ENCODE assay signal across 25 cellular contexts in genomic region chr2:105895995-105896764, GRCh38.
DNase-seq lines count a peak whose midpoint lies in the region; ATAC-seq, FAIRE-seq and TF ChIP-seq lines count a peak whose summit lies in the region.
"Had no signal": no experiment of that assay in that cellular context is flagged by ENCODE, and none has a peak within 500 bp of the region (broad histone marks: within the 10 kb centered on the region; RNA-seq: fewer than 3 reads in every experiment).

No MANE protein-coding gene starts in this region.

- peaks cover 0 to 1% (median under 1%) of the 10 kb centered on the region in 3 donors for H3K4me1 Mint-ChIP-seq in IgD-negative memory B cell
- peaks cover 19% of the 10 kb centered on the region for H3K4me1 Mint-ChIP-seq in activated T-helper 17 cell treated with anti-CD3 and anti-CD28 coated beads, Interleukin-2, amount 50 U/mL, for 72 hours
- H3K4me1 Mint-ChIP-seq in naive thymus-derived CD8-positive, alpha-beta T cell: peaks cover 25 to 64% (median 55%) of the 10 kb centered on the region in 4 donors

- H3K9me3 ChIP-seq in heart right ventricle: peaks cover 0 to 31% (median 8%) of the 10 kb centered on the region in 11 donors
- H3K9me3 ChIP-seq: MG63, uterus had no signal

- H3K4me3 ChIP-seq in heart right ventricle: no peak overlapping the region
- H3K4me3 ChIP-seq: cardiac muscle cell, MG63, mucosa of descending colon, smooth muscle cell, uterus had no signal

- H3K4me1 ChIP-seq in heart right ventricle: peaks cover 0 to 19% (median 7%) of the 10 kb centered on the region in 9 donors
- H3K4me1 ChIP-seq: uterus had no signal

- peak overlapping the region in 2 of 3 donors; percentile 43 to 80 for H3K27ac Mint-ChIP-seq in IgD-negative memory B cell
- no peak overlapping the region for H3K27ac Mint-ChIP-seq in activated T-helper 17 cell treated with anti-CD3 and anti-CD28 coated beads, Interleukin-2, amount 50 U/mL, for 72 hours
- peak overlapping the region; percentile 80 to 94 (median 91) for H3K27ac Mint-ChIP-seq in naive thymus-derived CD8-positive, alpha-beta T cell

- ATAC-seq in activated T-helper 17 cell treated with anti-CD3 and anti-CD28 coated beads, Interleukin-2, amount 50 U/mL, for 72 hours (replicated peaks): peak; percentile 57
- ATAC-seq in naive thymus-derived CD8-positive, alpha-beta T cell: peak; percentile 93 to 96
- ATAC-seq in heart right ventricle (no peak), HG03571 (IDR thresholded peaks at IDR 0.05; ENCODE audit: unreplicated experiment) (no peak)
- ATAC-seq: left ventricle myocardium superior, mucosa of descending colon had no signal

- DNase-seq in activated CD8-positive, alpha-beta memory T cell treated with anti-CD3 and anti-CD28 coated beads for 24 hours: peak; percentile 64
- DNase-seq in activated CD8-positive, alpha-beta memory T cell treated with anti-CD3 and anti-CD28 coated beads, Interleukin-2, amount 50 U/mL, for 4 hours: no peak
- DNase-seq in naive thymus-derived CD8-positive, alpha-beta T cell: peak in 8 of 10 donors; percentile 10 to 73 (median 44)
- DNase-seq in heart right ventricle (no peak), urothelium cell line (ENCODE audit: low spot score) (no peak)
- DNase-seq: ACHN; H7; left ventricle myocardium superior; MG63; mucosa of descending colon; NCI-H146; NCI-H748 treated with DMSO at 0.1 percent for 48 hours; OCI-M1; Right ventricle myocardium superior; stimulated activated CD4-positive, alpha-beta T cell treated with anti-CD3 and anti-CD28 coated beads, Interleukin-4, amount 100 ng/mL, for 24 hours; substantia nigra; uterus had no signal

- no peak for TF ChIP-seq CTCF in heart right ventricle (IDR thresholded peaks at IDR 0.05)

- H3K36me3 Mint-ChIP-seq in IgD-negative memory B cell: peaks cover 20% of the 10 kb centered on the region
- peaks cover 75% of the 10 kb centered on the region for H3K36me3 Mint-ChIP-seq in activated T-helper 17 cell treated with anti-CD3 and anti-CD28 coated beads, Interleukin-2, amount 50 U/mL, for 72 hours (ENCODE audit: low read depth)
- peaks cover 21 to 64% (median 55%) of the 10 kb centered on the region in 3 donors for H3K36me3 Mint-ChIP-seq in naive thymus-derived CD8-positive, alpha-beta T cell

- H3K27me3 ChIP-seq in heart right ventricle: no peaks in the 10 kb centered on the region
- H3K27me3 ChIP-seq: cardiac muscle cell, MG63, uterus had no signal

- H3K4me3 Mint-ChIP-seq in IgD-negative memory B cell: no peak overlapping the region
- no peak overlapping the region for H3K4me3 Mint-ChIP-seq in activated T-helper 17 cell treated with anti-CD3 and anti-CD28 coated beads, Interleukin-2, amount 50 U/mL, for 72 hours
- H3K4me3 Mint-ChIP-seq in naive thymus-derived CD8-positive, alpha-beta T cell: peak overlapping the region; percentile 1 to 69 (median 54)
- H3K4me3 Mint-ChIP-seq: T-helper 1 cell treated with Interleukin-12 subunit alpha and Interleukin-12 subunit beta and Interleukin-4 antibody, amounts not matched to agents 30 μg/mL and 1 μg/mL, for 36 hours had no signal

- H3K27me3 Mint-ChIP-seq in IgD-negative memory B cell: no peaks in the 10 kb centered on the region
- no peaks in the 10 kb centered on the region for H3K27me3 Mint-ChIP-seq in activated T-helper 17 cell treated with anti-CD3 and anti-CD28 coated beads, Interleukin-2, amount 50 U/mL, for 72 hours
- H3K27me3 Mint-ChIP-seq in naive thymus-derived CD8-positive, alpha-beta T cell: no peaks in the 10 kb centered on the region

- POLR2A ChIA-PET in naive thymus-derived CD8-positive, alpha-beta T cell (lab: Charles Lee): no interaction called here

- H3K36me3 ChIP-seq in heart right ventricle: peaks cover 0 to 34% (median 12%) of the 10 kb centered on the region in 9 donors
- H3K36me3 ChIP-seq: MG63, uterus, WERI-Rb-1 had no signal

- no peak overlapping the region for H3K27ac ChIP-seq in heart right ventricle
- H3K27ac ChIP-seq: C4-2B, cardiac muscle cell, uterus, WERI-Rb-1 had no signal

- H3K9me3 Mint-ChIP-seq in IgD-negative memory B cell: peaks cover 4 to 34% (median 10%) of the 10 kb centered on the region in 3 donors
- H3K9me3 Mint-ChIP-seq in activated T-helper 17 cell treated with anti-CD3 and anti-CD28 coated beads, Interleukin-2, amount 50 U/mL, for 72 hours: peaks cover 4% of the 10 kb centered on the region
- peaks cover 5 to 37% (median 26%) of the 10 kb centered on the region in 9 donors for H3K9me3 Mint-ChIP-seq in naive thymus-derived CD8-positive, alpha-beta T cell

- intact Hi-C loops in heart right ventricle (cut with DNase I): no loop called here

- 90 to 93% methylated on average over 10 of the region's 10 CpGs for WGBS in heart right ventricle, 2 donors

- FAIRE-seq in urothelium cell line (lab: Jason Lieb, UNC): no peak

Comparison
In these comparisons a context has a peak if more than half of its experiments do, and no peak if none do; other contexts are left out.
1. DNase-seq: peak in activated CD8-positive, alpha-beta memory T cell treated with anti-CD3 and anti-CD28 coated beads for 24 hours (single experiment) and naive thymus-derived CD8-positive, alpha-beta T cell (8 of 10); none in activated CD8-positive, alpha-beta memory T cell treated with anti-CD3 and anti-CD28 coated beads, Interleukin-2, amount 50 U/mL, for 4 hours (single experiment), heart right ventricle (0 of 2) and urothelium cell line (single experiment).
2. H3K4me3 Mint-ChIP-seq: peak in naive thymus-derived CD8-positive, alpha-beta T cell (10 of 10); none in IgD-negative memory B cell (0 of 4) and activated T-helper 17 cell treated with anti-CD3 and anti-CD28 coated beads, Interleukin-2, amount 50 U/mL, for 72 hours (single experiment).
3. ATAC-seq: peak in activated T-helper 17 cell treated with anti-CD3 and anti-CD28 coated beads, Interleukin-2, amount 50 U/mL, for 72 hours (single experiment) and naive thymus-derived CD8-positive, alpha-beta T cell (2 of 2); none in heart right ventricle (0 of 8) and HG03571 (single experiment).